ENCODE assay signal across 8 cellular contexts in the genomic region with DNA sequence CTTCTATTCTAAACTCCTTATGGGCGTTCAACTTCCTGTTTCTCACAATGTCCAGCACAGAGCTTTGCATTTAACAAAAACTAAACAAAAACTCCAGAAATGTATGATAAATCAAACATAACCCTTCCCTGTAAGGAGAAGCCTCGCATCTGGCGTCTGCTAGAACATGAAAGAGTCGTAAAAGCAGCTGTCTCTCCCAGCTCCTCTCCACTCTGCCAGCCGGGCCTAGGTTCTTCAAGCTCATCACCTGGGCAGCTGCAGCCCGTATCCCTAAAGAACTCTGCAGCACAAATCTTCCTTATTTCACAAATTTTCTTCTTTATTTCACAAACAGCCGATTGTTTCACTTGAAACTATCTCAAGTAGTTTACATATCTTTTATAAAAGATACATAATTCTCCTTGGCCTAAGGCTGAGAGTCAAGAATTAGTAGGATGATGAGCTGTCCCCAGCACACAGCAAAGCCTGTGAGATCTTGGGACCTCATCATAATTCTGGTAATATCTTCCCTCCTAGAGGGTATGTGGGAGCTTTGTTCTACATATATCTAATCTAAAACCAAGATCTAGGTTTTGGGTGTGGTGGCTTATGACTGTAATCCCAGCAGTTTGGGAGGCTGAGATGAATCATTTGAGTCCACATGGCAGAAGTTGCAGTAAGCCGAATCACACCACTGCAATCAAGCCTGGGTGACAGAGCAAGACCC. TPM values are rescaled to one million over a fixed set of nuclear protein-coding genes. Genes with fewer than 3 reads are reported as not detected.
DNase-seq lines count a peak whose midpoint lies in the region; ATAC-seq and TF ChIP-seq lines count a peak whose summit lies in the region.

No MANE protein-coding gene starts in this region.

- H3K27ac ChIP-seq in lower lobe of right lung: peak overlapping the region; percentile 37

- H3K4me3 ChIP-seq in lower lobe of right lung: no peak overlapping the region

- peak; percentile 46 for DNase-seq in stimulated activated naive CD4-positive, alpha-beta T cell treated with Interleukin-2 at 50 U/mL for 16 hours (lab: John Stamatoyannopoulos, UW)
- no peak for DNase-seq in stimulated activated naive CD4-positive, alpha-beta T cell (lab: John Stamatoyannopoulos, UW)
- DNase-seq in activated naive CD8-positive, alpha-beta T cell treated with anti-CD3 and anti-CD28 coated beads, Interleukin-2, amount 50 U/mL, for 24 hours: peak; percentile 26
- DNase-seq in lower lobe of right lung (no peak), NCI-H1092 (lab: John Stamatoyannopoulos, UW) (no peak), NCI-H1436 treated with DMSO at 0.1 percent for 48 hours (lab: John Stamatoyannopoulos, UW) (no peak), NCI-H187 (lab: John Stamatoyannopoulos, UW) (no peak), NCI-H2196 treated with DMSO at 0.1 percent for 48 hours (lab: John Stamatoyannopoulos, UW; ENCODE audit: unreplicated experiment) (no peak)

- H3K36me3 ChIP-seq in lower lobe of right lung: peaks cover 76% of the 10 kb centered on the region

- no peaks in the 10 kb centered on the region for H3K9me3 Mint-ChIP-seq in activated naive CD8-positive, alpha-beta T cell treated with anti-CD3 and anti-CD28 coated beads, Interleukin-2, amount 50 U/mL, for 24 hours

- TF ChIP-seq CTCF in lower lobe of right lung (IDR thresholded peaks at IDR 0.05): no peak

- peaks cover 18% of the 10 kb centered on the region for H3K4me1 Mint-ChIP-seq in activated naive CD8-positive, alpha-beta T cell treated with anti-CD3 and anti-CD28 coated beads, Interleukin-2, amount 50 U/mL, for 24 hours

- intact Hi-C loops in lower lobe of right lung (cut with DNase I): no loop called here

- peak overlapping the region; percentile 40 for H3K27ac Mint-ChIP-seq in activated naive CD8-positive, alpha-beta T cell treated with anti-CD3 and anti-CD28 coated beads, Interleukin-2, amount 50 U/mL, for 24 hours

- peaks cover 30% of the 10 kb centered on the region for H3K4me1 ChIP-seq in lower lobe of right lung

- ATAC-seq in activated naive CD8-positive, alpha-beta T cell treated with anti-CD3 and anti-CD28 coated beads, Interleukin-2, amount 50 U/mL, for 24 hours: peak; percentile 98
- peak; percentile 24 to 34 for ATAC-seq in lower lobe of right lung

- H3K4me3 Mint-ChIP-seq in activated naive CD8-positive, alpha-beta T cell treated with anti-CD3 and anti-CD28 coated beads, Interleukin-2, amount 50 U/mL, for 24 hours: no peak overlapping the region

- H3K27me3 Mint-ChIP-seq in activated naive CD8-positive, alpha-beta T cell treated with anti-CD3 and anti-CD28 coated beads, Interleukin-2, amount 50 U/mL, for 24 hours: no peaks in the 10 kb centered on the region

- no peaks in the 10 kb centered on the region for H3K9me3 ChIP-seq in lower lobe of right lung

- no peaks in the 10 kb centered on the region for H3K27me3 ChIP-seq in lower lobe of right lung (ENCODE audit: low read depth)

- H3K36me3 Mint-ChIP-seq in activated naive CD8-positive, alpha-beta T cell treated with anti-CD3 and anti-CD28 coated beads, Interleukin-2, amount 50 U/mL, for 24 hours (ENCODE audit: low read depth): peaks cover 35% of the 10 kb centered on the region

RNA-seq across cellular contexts. Expression of gene ANXA2, which starts 35.3 kb away (rescaled TPM):
- total RNA-seq in lower lobe of right lung: 834 TPM

Comparison
In these comparisons a context has a peak if more than half of its experiments do, and no peak if none do; other contexts are left out.
1. DNase-seq: peak in stimulated activated naive CD4-positive, alpha-beta T cell treated with Interleukin-2 at 50 U/mL for 16 hours (single experiment) and activated naive CD8-positive, alpha-beta T cell treated with anti-CD3 and anti-CD28 coated beads, Interleukin-2, amount 50 U/mL, for 24 hours (single experiment); none in stimulated activated naive CD4-positive, alpha-beta T cell (0 of 6), lower lobe of right lung (single experiment), NCI-H1092 (single experiment), NCI-H1436 treated with DMSO at 0.1 percent for 48 hours (single experiment), NCI-H187 (0 of 2) and NCI-H2196 treated with DMSO at 0.1 percent for 48 hours (single experiment).